1 cellular context compared by ENCODE assay signal in genomic region chrX:153642655-153643430, GRCh38.
TF ChIP-seq lines count a peak whose summit lies in the region.

No MANE protein-coding gene starts in this region.

TF ChIP-seq in HEK293, 187 proteins besides CTCF, POLR2A, EP300 and RAD21 (continued from another document):
- TF ChIP-seq PRDM6 (tag by site-specific recombination; IDR thresholded peaks at IDR 0.05): no peak
- TF ChIP-seq KLF9 (tag by site-specific recombination; IDR thresholded peaks at IDR 0.05; ENCODE audit: low read depth): peak; percentile 77
- no peak for TF ChIP-seq ZNF513 (tag by site-specific recombination; IDR thresholded peaks at IDR 0.05)
- peak; percentile 16; the same call in 1 of the 2 replicates for TF ChIP-seq GLIS1 (tag by site-specific recombination; IDR thresholded peaks at IDR 0.05)
- TF ChIP-seq ZNF585B (tag by site-specific recombination; IDR thresholded peaks at IDR 0.05): no peak
- TF ChIP-seq ZNF157 (tag by site-specific recombination; IDR thresholded peaks at IDR 0.05): no peak
- no peak for TF ChIP-seq ZNF639 (tag by site-specific recombination; IDR thresholded peaks at IDR 0.05)
- no peak for TF ChIP-seq ZNF121 (tag by site-specific recombination; IDR thresholded peaks at IDR 0.05)
- no peak for TF ChIP-seq ZNF169 (tag by site-specific recombination; IDR thresholded peaks at IDR 0.05)
- TF ChIP-seq HOXC10 (CRISPR knock-in tag; IDR thresholded peaks at IDR 0.05): 0 out of 2 replicates have a peak, but pooled peaks have one; percentile 8
- no peak for TF ChIP-seq PBX3 (CRISPR knock-in tag; IDR thresholded peaks at IDR 0.05)
- TF ChIP-seq OVOL3 (tag by site-specific recombination; IDR thresholded peaks at IDR 0.05): no peak
- 0 out of 2 replicates have a peak, but pooled peaks have one; percentile 39 for TF ChIP-seq ZNF837 (tag by site-specific recombination; IDR thresholded peaks at IDR 0.05)
TF ChIP-seq in HEK293: peak in this region for 30.
